In the genomic region with DNA sequence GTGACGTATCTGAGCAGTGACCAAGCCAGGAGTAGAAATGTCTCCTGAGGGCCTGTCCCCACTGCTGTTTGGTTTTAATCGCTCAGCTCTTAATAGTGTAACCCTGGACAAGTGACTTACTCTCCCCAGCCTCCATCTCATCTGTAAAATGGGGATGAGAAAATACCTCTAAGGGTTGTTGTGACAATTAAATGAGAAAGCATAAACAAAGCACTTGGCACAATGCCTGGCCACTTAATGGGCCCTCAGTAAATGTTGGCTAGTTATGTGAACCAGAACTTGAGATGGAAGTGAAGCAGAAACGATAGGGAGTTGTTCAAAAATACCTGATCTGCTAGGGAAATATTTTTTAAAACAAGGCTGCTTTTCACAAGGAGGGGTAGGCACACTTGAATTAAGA, we compare ENCODE assay signal across 12 cellular contexts. TPM values are rescaled to one million over a fixed set of nuclear protein-coding genes. Genes with fewer than 3 reads are reported as not detected.
A peak's percentile ranks its signal among the peaks of the same experiment; 100 is the strongest.
DNase-seq lines count a peak whose midpoint lies in the region; ATAC-seq, FAIRE-seq and TF ChIP-seq lines count a peak whose summit lies in the region.
"Had no signal": no experiment of that assay in that cellular context is flagged by ENCODE, and none has a peak within 500 bp of the region (broad histone marks: within the 10 kb centered on the region; RNA-seq: fewer than 3 reads in every experiment).

No MANE protein-coding gene starts in this region.

- no peak for TF ChIP-seq RAD21 in HepG2 (CRISPR knock-in tag; IDR thresholded peaks at IDR 0.05)

- H3K4me2 ChIP-seq in HepG2 (ENCODE audit: low read depth, low read length), result no peak overlapping the region
- H3K4me2 ChIP-seq in neuronal stem cell (ENCODE audit: insufficient read depth, low read length, poor library complexity, severe bottlenecking), result no peak overlapping the region
- H3K4me2 ChIP-seq in OCI-LY7 (ENCODE audit: low read length), result no peak overlapping the region

- H2BK120ac ChIP-seq in neuronal stem cell (ENCODE audit: low read depth, low read length), result no peak overlapping the region

- H2BK12ac ChIP-seq in neuronal stem cell (ENCODE audit: low read length), result no peak overlapping the region

- H3K9me3 Mint-ChIP-seq in endothelial cell (ENCODE audit: unreplicated experiment), result no peaks in the 10 kb centered on the region
- H3K9me3 Mint-ChIP-seq: activated naive CD8-positive, alpha-beta T cell treated with anti-CD3 and anti-CD28 coated beads, Interleukin-2, amount 50 U/mL, for 24 hours had no signal

- BruUV-seq in HepG2 (replicated peaks; lab: Mats Ljungman, UMichigan) (no TSS peak), OCI-LY7 (replicated peaks; lab: Mats Ljungman, UMichigan) (no TSS peak)

- H3K36me3 Mint-ChIP-seq in endothelial cell (ENCODE audit: low read depth, unreplicated experiment), result no peaks in the 10 kb centered on the region

- peak overlapping the region; percentile 20 for H2AK5ac ChIP-seq in neuronal stem cell (ENCODE audit: low read depth, low read length)

- H3K9me3 ChIP-seq in HepG2 (ENCODE audit: low read length) (no peaks in the 10 kb centered on the region), right lobe of liver (no peaks in the 10 kb centered on the region), neuronal stem cell (replicated peaks in 1 of 2; ENCODE audit: control insufficient read depth in 2 of 2, insufficient read depth in 1 of 2, low read depth in 1 of 2, low read length in 2 of 2) (no peaks in the 10 kb centered on the region), OCI-LY7 (ENCODE audit: low read length) (no peaks in the 10 kb centered on the region)
- H3K9me3 ChIP-seq: testis had no signal

- TF ChIP-seq EP300 in HepG2 (IDR thresholded peaks at IDR 0.05; ENCODE audit: low read depth in 2 of 2, low read length in 2 of 2), result no peak
- no peak for TF ChIP-seq EP300 in HepG2 (CRISPR knock-in tag; IDR thresholded peaks at IDR 0.05; ENCODE audit: borderline replicate concordance)

- TF ChIP-seq POLR2A in HepG2 (IDR thresholded peaks at IDR 0.05; ENCODE audit: insufficient read depth in 1 of 2, low read depth in 2 of 2, low read length in 2 of 2) (no peak), right lobe of liver (IDR thresholded peaks at IDR 0.05) (no peak)

- peak overlapping the region; percentile 20 for H3K27ac ChIP-seq in HepG2 (ENCODE audit: extremely low read length, insufficient read depth, low read length)
- H3K27ac ChIP-seq in right lobe of liver, result no peak overlapping the region
- H3K27ac ChIP-seq in neuronal stem cell (replicated peaks; ENCODE audit: low read length), result peak overlapping the region; percentile 52
- no peak overlapping the region for H3K27ac ChIP-seq in OCI-LY7 (ENCODE audit: low read depth, low read length, poor library complexity, severe bottlenecking)

- TF ChIP-seq CTCF in HepG2 (CRISPR knock-in tag; IDR thresholded peaks at IDR 0.05) (no peak), right lobe of liver (IDR thresholded peaks at IDR 0.05) (no peak), endothelial cell (IDR thresholded peaks at IDR 0.05; ENCODE audit: unreplicated experiment) (no peak), OCI-LY7 (conservative IDR thresholded peaks at IDR 0.05; ENCODE audit: low read length) (no peak)

- H3K79me2 ChIP-seq in HepG2 (ENCODE audit: insufficient read depth, low read length) (peaks cover 11% of the 10 kb centered on the region), OCI-LY7 (ENCODE audit: insufficient read depth, low read depth, low read length) (no peaks in the 10 kb centered on the region)

- H3K23ac ChIP-seq in neuronal stem cell (ENCODE audit: low read depth, low read length, poor library complexity), result no peak overlapping the region

- POLR2A ChIA-PET in HepG2 (lab: Yijun Ruan, JAX) (interaction anchor here (0.8 kb wide), 1 partner anchor 14 kb away, joined by 3 read pairs; no protein-coding TSS in a partner anchor), OCI-LY7 (lab: Charles Lee) (interaction anchor here (0.6 kb wide), 1 partner anchor 1263 kb away, joined by 3 read pairs; no protein-coding TSS in a partner anchor)

- peak overlapping the region; percentile 85 for H3K18ac ChIP-seq in neuronal stem cell (ENCODE audit: low read length)

- H3K27me3 Mint-ChIP-seq in endothelial cell (ENCODE audit: unreplicated experiment), result peaks cover 1% of the 10 kb centered on the region

- no peak for DNase-seq in HepG2 (ENCODE audit: low spot score)
- DNase-seq in right lobe of liver, result no peak
- DNase-seq in endothelial cell (ENCODE audit: low spot score), result no peak
- no peak for DNase-seq in neuronal stem cell (ENCODE audit: low spot score)
- DNase-seq in SHP77 treated with DMSO at 0.1 percent for 48 hours (lab: John Stamatoyannopoulos, UW), result no peak
- no peak for DNase-seq in OCI-LY7 (ENCODE audit: low spot score)
- DNase-seq: NCI-H2227 treated with DMSO at 0.1 percent for 48 hours had no signal

- FAIRE-seq in HepG2 (lab: Jason Lieb, UNC), result no peak

- no peak overlapping the region for H3K9ac ChIP-seq in HepG2 (ENCODE audit: insufficient read depth, low read depth, low read length)
- H3K9ac ChIP-seq in neuronal stem cell (ENCODE audit: low read depth, low read length, poor library complexity), result no peak overlapping the region

- no peak overlapping the region for H4K91ac ChIP-seq in neuronal stem cell (ENCODE audit: low read depth, low read length, poor library complexity)

- WGBS in HepG2 (ENCODE audit: low lambda C conversion rate), result 94% methylated on average over 2 of the region's 3 CpGs
- 36% methylated on average over 3 of the region's 3 CpGs for WGBS in right lobe of liver (ENCODE audit: insufficient coverage, low coverage, low lambda C conversion rate, missing lambda C conversion rate)
- WGBS in neuronal stem cell (ENCODE audit: extremely low coverage in 2 of 2, insufficient read length in 2 of 2, insufficient replicate concordance in 1 of 2), 2 donors, result no CpG with 5 or more reads among the region's 3 CpGs

- intact Hi-C loops in HepG2 (cut with micrococcal nuclease; ENCODE audit: unreplicated experiment) (no loop called here), right lobe of liver (cut with DNase I) (no loop called here), OCI-LY7 (cut with micrococcal nuclease; ENCODE audit: unreplicated experiment) (no loop called here)

- peaks cover 53% of the 10 kb centered on the region for H3K4me1 Mint-ChIP-seq in endothelial cell (ENCODE audit: unreplicated experiment)

- in situ Hi-C loops in HepG2 (cut with HindIII; ENCODE audit: extremely low pct_ligation_motif_present, low pct_unique_long_range_greater_than_20kb), result no loop called here

- no peak overlapping the region for H2BK15ac ChIP-seq in neuronal stem cell (ENCODE audit: low read length)

- CTCF ChIA-PET in HepG2 (lab: Yijun Ruan, JAX; ENCODE audit: low intra/inter-chr PET ratio, low total read pairs) (no interaction called here), OCI-LY7 (lab: Charles Lee; ENCODE audit: unreplicated experiment) (no interaction called here)

- H3K36me3 ChIP-seq in HepG2 (replicated peaks in 1 of 2; ENCODE audit: control insufficient read depth in 1 of 2, insufficient read depth in 2 of 2, low read length in 2 of 2), result peaks cover 4 to 43% of the 10 kb centered on the region in 2 experiments
- H3K36me3 ChIP-seq in right lobe of liver, result no peaks in the 10 kb centered on the region
- H3K36me3 ChIP-seq in neuronal stem cell (replicated peaks in 1 of 2; ENCODE audit: control insufficient read depth in 2 of 2, insufficient read depth in 2 of 2, low read length in 2 of 2), result peaks cover 2 to 47% of the 10 kb centered on the region in 2 donors
- no peaks in the 10 kb centered on the region for H3K36me3 ChIP-seq in OCI-LY7 (ENCODE audit: insufficient read depth, low read length)

- H3K4me1 ChIP-seq in HepG2 (ENCODE audit: insufficient read depth, low read length), result peaks cover 52% of the 10 kb centered on the region
- H3K4me1 ChIP-seq in right lobe of liver, result no peaks in the 10 kb centered on the region
- peaks cover 5 to 16% of the 10 kb centered on the region in 2 donors for H3K4me1 ChIP-seq in neuronal stem cell (ENCODE audit: control insufficient read depth in 2 of 2, insufficient read depth in 1 of 2, low read depth in 1 of 2, low read length in 2 of 2)
- no peaks in the 10 kb centered on the region for H3K4me1 ChIP-seq in OCI-LY7 (ENCODE audit: insufficient read depth, low read length, poor library complexity, severe bottlenecking)
- H3K4me1 ChIP-seq: testis had no signal

- H3K9me2 ChIP-seq in OCI-LY7 (ENCODE audit: insufficient read depth, low read length), result no peaks in the 10 kb centered on the region

- H4K20me1 ChIP-seq in HepG2 (ENCODE audit: insufficient read depth, low read length), result no peaks in the 10 kb centered on the region
- H4K20me1 ChIP-seq in OCI-LY7 (ENCODE audit: insufficient read depth, low read length), result no peaks in the 10 kb centered on the region

- no peak overlapping the region for H4K8ac ChIP-seq in neuronal stem cell (ENCODE audit: low read depth, low read length)

- no peak overlapping the region for H3K14ac ChIP-seq in neuronal stem cell (ENCODE audit: low read length)

- H3K4me3 Mint-ChIP-seq in endothelial cell (ENCODE audit: unreplicated experiment), result peak overlapping the region; percentile 25
- H3K4me3 Mint-ChIP-seq: activated naive CD8-positive, alpha-beta T cell treated with anti-CD3 and anti-CD28 coated beads, Interleukin-2, amount 50 U/mL, for 24 hours had no signal

- no peak overlapping the region for H2BK5ac ChIP-seq in neuronal stem cell (ENCODE audit: low read length)

- no peaks in the 10 kb centered on the region for H3K79me1 ChIP-seq in neuronal stem cell (ENCODE audit: low read depth, low read length)

- peak overlapping the region; percentile 95 for H3K27ac Mint-ChIP-seq in endothelial cell (ENCODE audit: unreplicated experiment)
- H3K27ac Mint-ChIP-seq: activated naive CD8-positive, alpha-beta T cell treated with anti-CD3 and anti-CD28 coated beads, Interleukin-2, amount 50 U/mL, for 24 hours had no signal

- H3K4ac ChIP-seq in neuronal stem cell (ENCODE audit: low read length), result no peak overlapping the region

- H3K4me3 ChIP-seq in HepG2 (replicated peaks in 1 of 3; ENCODE audit: insufficient read depth in 1 of 3, low read depth in 2 of 3, low read length in 3 of 3), result no peak overlapping the region
- H3K4me3 ChIP-seq in right lobe of liver, result no peak overlapping the region
- H3K4me3 ChIP-seq in neuronal stem cell (ENCODE audit: low read length in 2 of 2), result no peak overlapping the region
- H3K4me3 ChIP-seq in OCI-LY7 (ENCODE audit: low read depth, low read length, poor library complexity, severe bottlenecking), result no peak overlapping the region

- no peaks in the 10 kb centered on the region for H3K27me3 ChIP-seq in HepG2 (ENCODE audit: control insufficient read depth in 1 of 2, insufficient read depth in 2 of 2, low read length in 2 of 2)
- no peaks in the 10 kb centered on the region for H3K27me3 ChIP-seq in right lobe of liver
- no peaks in the 10 kb centered on the region for H3K27me3 ChIP-seq in neuronal stem cell (ENCODE audit: control insufficient read depth in 3 of 3, insufficient read depth in 3 of 3, low read depth in 1 of 3, low read length in 3 of 3)
- H3K27me3 ChIP-seq: testis had no signal

- H2AFZ ChIP-seq in HepG2 (ENCODE audit: low read length), result no peak overlapping the region
- no peak overlapping the region for H2AFZ ChIP-seq in neuronal stem cell (ENCODE audit: low read length)
- H2AFZ ChIP-seq in OCI-LY7 (ENCODE audit: low read length), result no peak overlapping the region

- ATAC-seq in HepG2 (0 out of 3 replicates have a peak, but pooled peaks have one; percentile 22), right lobe of liver (no peak), HG02798 (IDR thresholded peaks at IDR 0.05; ENCODE audit: poor library complexity, unreplicated experiment) (no peak), HG03439 (IDR thresholded peaks at IDR 0.05; ENCODE audit: unreplicated experiment) (no peak)
- ATAC-seq: activated naive CD8-positive, alpha-beta T cell treated with anti-CD3 and anti-CD28 coated beads, Interleukin-2, amount 50 U/mL, for 24 hours had no signal

RNA-seq across cellular contexts. Expression of gene HMGA2, which starts 58.2 kb away (rescaled TPM):
- total RNA-seq in HepG2 (2016; rRNA removed; fragmentation: Illumina TruSeq; extraction: Trizol) (72.0 and 104 TPM in 2 replicates), right lobe of liver (under 1 TPM in 1 of 6 experiments, not detected in 5; 0.04 TPM), endothelial cell (ENCODE audit: unreplicated experiment) (89.6 TPM), OCI-LY7 (2022) (not detected in 2 replicates)
- 10.3 and 11.3 TPM in 2 replicates for total RNA-seq in HepG2 (2016; cell fraction: cytosol; rRNA removed; fragmentation: Illumina TruSeq; extraction: Trizol; ENCODE audit: low read depth)
- 70.8 and 101 TPM in 2 replicates for total RNA-seq in HepG2 (2016; cell fraction: insoluble cytoplasmic fraction; rRNA removed; fragmentation: Illumina TruSeq; extraction: Trizol)
- total RNA-seq in HepG2 (2016; cell fraction: membrane; rRNA removed; fragmentation: Illumina TruSeq; extraction: Trizol), result 53.4 and 58.8 TPM in 2 replicates
- 103 and 110 TPM in 2 replicates for total RNA-seq in HepG2 (2016; cell fraction: nucleus; rRNA removed; fragmentation: Illumina TruSeq; extraction: Trizol)
- polyA plus RNA-seq in HepG2 (2011; rRNA removed), result 50.6 and 78.1 TPM in 2 replicates
- 32.1 and 38.5 TPM in 2 replicates for polyA plus RNA-seq in HepG2 (2011; cell fraction: cytosol; rRNA removed)
- polyA plus RNA-seq in HepG2 (2011; cell fraction: nucleus; rRNA removed), result 54.1 and 79.2 TPM in 2 replicates
- polyA plus RNA-seq in HepG2 (2012), result 52.3 and 73.9 TPM in 2 replicates
- 14.3 and 15.4 TPM in 2 replicates for polyA plus RNA-seq in HepG2 (2016; cell fraction: cytosol; fragmentation: Illumina TruSeq; extraction: Trizol; ENCODE audit: low read depth)
- 174 and 181 TPM in 2 replicates for polyA plus RNA-seq in HepG2 (2016; cell fraction: insoluble cytoplasmic fraction; fragmentation: Illumina TruSeq; extraction: Trizol; ENCODE audit: low read depth)
- 53.7 and 56.6 TPM in 2 replicates for polyA plus RNA-seq in HepG2 (2016; cell fraction: membrane; fragmentation: Illumina TruSeq; extraction: Trizol; ENCODE audit: low read depth)
- polyA plus RNA-seq in HepG2 (2016; cell fraction: nucleus; fragmentation: Illumina TruSeq; extraction: Trizol; ENCODE audit: insufficient read depth, low read depth), result 130 and 131 TPM in 2 replicates
- 1.8 and 64.4 TPM in 2 replicates for polyA minus RNA-seq in HepG2 (2011; rRNA and poly(A)+ RNA removed; ENCODE audit: low replicate concordance)
- polyA minus RNA-seq in HepG2 (2011; cell fraction: cytosol; rRNA and poly(A)+ RNA removed), result 59.6 and 77.1 TPM in 2 replicates
- polyA minus RNA-seq in HepG2 (2011; cell fraction: nucleus; rRNA and poly(A)+ RNA removed), result 137 and 165 TPM in 2 replicates
- polyA plus RNA-seq in neuronal stem cell (2013, experiment 1 of 2), result 240 TPM
- 242 TPM for polyA plus RNA-seq in neuronal stem cell (2013, experiment 2 of 2)
- total RNA-seq in OCI-LY7 (2014; rRNA removed; shearing (Covaris generic)), result not detected in 2 replicates
- total RNA-seq: T-helper 1 cell treated with Interleukin-12 subunit alpha and Interleukin-12 subunit beta and Interleukin-4 antibody, amounts not matched to agents 30 ng/mL and 1 ng/mL, for 36 hours had no signal

Comparison
In these comparisons a context has a peak if more than half of its experiments do, and no peak if none do; other contexts are left out.
1. H3K27ac ChIP-seq: peak in HepG2 (single experiment) and neuronal stem cell (single experiment); none in right lobe of liver (0 of 3) and OCI-LY7 (single experiment).
2. RNA of gene HMGA2, which starts 58.2 kb away (total RNA-seq): 89.6 TPM in endothelial cell (single experiment) and 10.3 to 110 TPM in HepG2; 0.04 TPM in right lobe of liver and not detected in OCI-LY7; every median in the first group is over 10 times any median in the second.